In the genomic region with DNA sequence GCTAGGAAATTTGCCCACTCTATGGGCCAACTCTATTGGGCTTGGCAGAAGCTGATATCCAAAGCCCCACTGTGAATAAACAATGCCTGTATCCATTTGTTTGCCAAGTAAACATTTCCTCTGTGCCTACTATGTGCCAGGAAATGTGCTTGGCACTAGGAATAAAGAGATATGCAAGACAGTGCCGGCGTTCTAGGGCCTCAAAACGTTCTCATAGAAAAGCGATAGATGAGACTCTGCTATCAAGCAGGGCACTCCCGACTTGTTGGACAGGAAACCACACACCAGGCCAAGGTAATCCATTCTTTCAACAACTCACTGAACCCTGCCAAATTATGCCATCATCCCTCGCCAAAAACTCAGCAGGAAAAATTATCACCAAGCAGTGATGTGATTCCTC, we compare ENCODE assay signal across 22 cellular contexts.
"Had no signal": no experiment of that assay in that cellular context is flagged by ENCODE, and none has a peak within 500 bp of the region (broad histone marks: within the 10 kb centered on the region; RNA-seq: fewer than 3 reads in every experiment).

No MANE protein-coding gene starts in this region.

- DNase-seq: activated B cell treated with CpG ODN at 0.5 μM for 24 hours; activated CD4-positive, alpha-beta T cell treated with anti-CD3 and anti-CD28 coated beads, Interleukin-2, amount 50 U/mL, for 1 hour; activated CD8-positive, alpha-beta T cell treated with anti-CD3 and anti-CD28 coated beads for 36 hours; activated T-cell treated with anti-CD3 and anti-CD28 coated beads, Interleukin-2, amount 50 U/mL, for 4 hours; body of pancreas; cerebellar nuclear complex; effector memory CD4-positive, alpha-beta T cell; left ventricle myocardium superior; mucosa of descending colon; stimulated activated CD4-positive, alpha-beta T cell treated with anti-CD3 and anti-CD28 coated beads, Interleukin-1b, Interleukin-23, amount 100 ng/mL, for 48 hours; stimulated activated naive CD4-positive, alpha-beta T cell; tibial artery; upper lobe of right lung had no signal

- H3K36me3 ChIP-seq: suprapubic skin, tibial artery, upper lobe of right lung had no signal

- H3K4me3 ChIP-seq: body of pancreas, coronary artery, dorsolateral prefrontal cortex, mucosa of descending colon, smooth muscle cell, suprapubic skin, tibial artery, upper lobe of right lung had no signal

- H3K27ac Mint-ChIP-seq: activated B cell treated with CpG ODN at 0.5 μM for 24 hours; activated CD8-positive, alpha-beta T cell treated with anti-CD3 and anti-CD28 coated beads for 36 hours; activated naive CD4-positive, alpha-beta T cell treated with anti-CD3 and anti-CD28 coated beads, Interleukin-2, amount 50 U/mL, for 24 hours; activated T-helper 2 cell treated with anti-CD3 and anti-CD28 coated beads, Interferon-gamma antibody, Interleukin-2, Interleukin-4, amounts not matched to agents 10 μg/mL and 5 μg/mL and 100 μg/mL, durations not matched to agents 14 hours and 24 hours and 36 hours; natural killer cell treated with Interleukin-12 subunit alpha and Interleukin-12 subunit beta and Interleukin-15 and Interleukin-18, amount 100 ng/mL, for 72 hours; progenitor cell of endocrine pancreas; T-helper 2 cell treated with Interferon-gamma antibody and Interleukin-4, amounts not matched to agents 5 μg/mL and 100 μg/mL, for 36 hours had no signal

- H3K9me3 ChIP-seq: body of pancreas, mucosa of descending colon, suprapubic skin, tibial artery, upper lobe of right lung had no signal

- H3K4me1 Mint-ChIP-seq: activated B cell treated with CpG ODN at 0.5 μM for 24 hours; activated naive CD4-positive, alpha-beta T cell treated with anti-CD3 and anti-CD28 coated beads, Interleukin-2, amount 50 U/mL, for 24 hours had no signal

- H3K36me3 Mint-ChIP-seq: activated naive CD4-positive, alpha-beta T cell treated with anti-CD3 and anti-CD28 coated beads, Interleukin-2, amount 50 U/mL, for 24 hours; natural killer cell treated with Interleukin-12 subunit alpha and Interleukin-12 subunit beta and Interleukin-15 and Interleukin-18, amount 100 ng/mL, for 72 hours had no signal

- H3K9me3 Mint-ChIP-seq: activated B cell treated with CpG ODN at 0.5 μM for 24 hours; activated CD8-positive, alpha-beta T cell treated with anti-CD3 and anti-CD28 coated beads for 36 hours; activated naive CD4-positive, alpha-beta T cell treated with anti-CD3 and anti-CD28 coated beads, Interleukin-2, amount 50 U/mL, for 24 hours; activated T-cell treated with anti-CD3 and anti-CD28 coated beads, Interleukin-2, amount 50 U/mL, for 4 hours; activated T-helper 2 cell treated with anti-CD3 and anti-CD28 coated beads, Interferon-gamma antibody, Interleukin-2, Interleukin-4, amounts not matched to agents 10 μg/mL and 5 μg/mL and 100 μg/mL, durations not matched to agents 14 hours and 24 hours and 36 hours; natural killer cell treated with Interleukin-12 subunit alpha and Interleukin-12 subunit beta and Interleukin-15 and Interleukin-18, amount 100 ng/mL, for 72 hours; T-helper 2 cell treated with Interferon-gamma antibody and Interleukin-4, amounts not matched to agents 5 μg/mL and 100 μg/mL, for 36 hours had no signal

- H3K27ac ChIP-seq: body of pancreas, coronary artery, dorsolateral prefrontal cortex, suprapubic skin, tibial artery, upper lobe of right lung had no signal

- H3K27me3 ChIP-seq: body of pancreas, suprapubic skin, tibial artery, upper lobe of right lung had no signal

- H3K4me1 ChIP-seq: body of pancreas, suprapubic skin, tibial artery, upper lobe of right lung had no signal

- H3K27me3 Mint-ChIP-seq: activated B cell treated with CpG ODN at 0.5 μM for 24 hours had no signal

- H3K4me3 Mint-ChIP-seq: activated B cell treated with CpG ODN at 0.5 μM for 24 hours; activated CD8-positive, alpha-beta T cell treated with anti-CD3 and anti-CD28 coated beads for 36 hours; activated naive CD4-positive, alpha-beta T cell treated with anti-CD3 and anti-CD28 coated beads, Interleukin-2, amount 50 U/mL, for 24 hours; activated T-cell treated with anti-CD3 and anti-CD28 coated beads, Interleukin-2, amount 50 U/mL, for 4 hours; natural killer cell treated with Interleukin-12 subunit alpha and Interleukin-12 subunit beta and Interleukin-15 and Interleukin-18, amount 100 ng/mL, for 72 hours; T-helper 2 cell treated with Interferon-gamma antibody and Interleukin-4, amounts not matched to agents 5 μg/mL and 100 μg/mL, for 36 hours had no signal

- ATAC-seq: activated CD8-positive, alpha-beta T cell treated with anti-CD3 and anti-CD28 coated beads for 36 hours; activated T-cell treated with anti-CD3 and anti-CD28 coated beads, Interleukin-2, amount 50 U/mL, for 4 hours; body of pancreas; left ventricle myocardium superior; mucosa of descending colon; natural killer cell treated with Interleukin-12 subunit alpha and Interleukin-12 subunit beta and Interleukin-15 and Interleukin-18, amount 100 ng/mL, for 72 hours; upper lobe of right lung had no signal
